ENCODE assay signal across 1 cellular context in the genomic region with DNA sequence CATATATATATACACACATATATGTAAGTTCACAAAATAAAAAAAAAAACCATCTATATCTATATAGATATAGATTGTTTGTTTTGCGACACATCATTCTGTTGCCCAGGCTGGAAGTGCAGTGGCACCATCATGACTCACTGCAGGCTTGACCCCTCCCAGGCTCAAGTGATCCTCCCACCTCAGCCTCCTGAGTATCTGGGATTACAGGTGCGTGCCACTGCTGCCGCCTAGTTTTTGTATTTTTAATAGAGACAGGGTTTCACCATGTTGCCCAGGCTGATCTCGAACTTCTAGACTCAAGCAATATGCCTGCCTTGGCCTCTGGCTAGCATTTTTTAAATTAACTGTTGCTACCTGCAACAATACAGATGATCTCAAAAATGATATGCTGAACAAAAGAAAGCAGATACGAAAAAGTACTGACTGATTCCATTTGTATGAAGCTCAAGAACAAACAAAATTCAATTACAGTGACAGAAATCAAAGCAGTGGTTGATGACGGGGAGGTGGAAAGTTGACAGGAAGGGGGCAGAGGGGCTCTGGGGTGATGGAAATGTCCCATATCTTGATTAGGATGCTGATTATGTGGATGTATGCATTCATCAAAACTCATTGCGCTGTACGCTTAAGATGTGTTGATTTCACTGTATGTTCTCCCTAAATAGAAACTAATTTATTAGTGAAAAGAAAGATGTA.
TF ChIP-seq lines count a peak whose summit lies in the region.

No MANE protein-coding gene starts in this region.

TF ChIP-seq in IMR-90, 13 proteins besides CTCF, POLR2A, EP300 and RAD21 (continued from another document):
- no peak for TF ChIP-seq ELK1 (IDR thresholded peaks at IDR 0.05; ENCODE audit: borderline replicate concordance, low read depth, low read length)
- TF ChIP-seq SMC3 (IDR thresholded peaks at IDR 0.05; ENCODE audit: low read depth, low read length): no peak
- TF ChIP-seq, protein P1, sequence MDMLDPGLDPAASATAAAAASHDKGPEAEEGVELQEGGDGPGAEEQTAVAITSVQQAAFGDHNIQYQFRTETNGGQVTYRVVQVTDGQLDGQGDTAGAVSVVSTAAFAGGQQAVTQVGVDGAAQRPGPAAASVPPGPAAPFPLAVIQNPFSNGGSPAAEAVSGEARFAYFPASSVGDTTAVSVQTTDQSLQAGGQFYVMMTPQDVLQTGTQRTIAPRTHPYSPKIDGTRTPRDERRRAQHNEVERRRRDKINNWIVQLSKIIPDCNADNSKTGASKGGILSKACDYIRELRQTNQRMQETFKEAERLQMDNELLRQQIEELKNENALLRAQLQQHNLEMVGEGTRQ (IDR thresholded peaks at IDR 0.05; ENCODE audit: low read depth, low read length): no peak
